In genomic region chr16:32115562-32115961, GRCh38 we compare ENCODE assay signal across 8 cellular contexts.
DNase-seq lines count a peak whose midpoint lies in the region; ATAC-seq, FAIRE-seq and TF ChIP-seq lines count a peak whose summit lies in the region.
"Not testable (repeated sequence)": the region's sequence is repeated elsewhere in the genome, so short reads cannot be mapped to it uniquely, and the experiment has no call there.

No MANE protein-coding gene starts in this region.

- BruUV-seq in K562 (replicated peaks; lab: Mats Ljungman, UMichigan) = not testable (repeated sequence)

- POLR2A ChIA-PET in activated CD4-positive, alpha-beta T cell treated with anti-CD3 and anti-CD28 coated beads, Interleukin-2, amount 10 ng/mL, durations not matched to agents 7 days and 5 days (lab: Charles Lee); K562 (lab: Yijun Ruan, JAX): not testable (repeated sequence)

- H3K4me1 ChIP-seq in ACC112 (ENCODE audit: control insufficient read depth, insufficient read depth, low read length, unreplicated experiment); DND-41 (ENCODE audit: insufficient read depth, low read length); K562 (replicated peaks in 1 of 2; ENCODE audit: control insufficient read depth in 2 of 2, insufficient read depth in 2 of 2, low read length in 2 of 2): not testable (repeated sequence)

- not testable (repeated sequence) for H3K9me1 ChIP-seq in K562 (ENCODE audit: control insufficient read depth, insufficient read depth, low read length)

- not testable (repeated sequence) for H3K27ac Mint-ChIP-seq in activated CD4-positive, alpha-beta T cell treated with anti-CD3 and anti-CD28 coated beads, Interleukin-2, amount 10 ng/mL, durations not matched to agents 7 days and 5 days

- peak overlapping the region; percentile 44 for H3K4me3 Mint-ChIP-seq in activated CD4-positive, alpha-beta T cell treated with anti-CD3 and anti-CD28 coated beads, Interleukin-2, amount 10 ng/mL, durations not matched to agents 7 days and 5 days

- CTCF ChIA-PET in activated CD4-positive, alpha-beta T cell treated with anti-CD3 and anti-CD28 coated beads, Interleukin-2, amount 10 ng/mL, durations not matched to agents 7 days and 5 days (lab: Charles Lee); K562 (lab: Yijun Ruan, JAX; ENCODE audit: low intra/inter-chr PET ratio): not testable (repeated sequence)

- peak; percentile 41 for DNase-seq in DND-41
- peak; percentile 0 for DNase-seq in NB4 (ENCODE audit: low read depth)
- not testable (repeated sequence) for DNase-seq in activated CD4-positive, alpha-beta T cell treated with anti-CD3 and anti-CD28 coated beads, Interleukin-2, amount 10 ng/mL, durations not matched to agents 7 days and 5 days; fibroblast of the aortic adventitia (ENCODE audit: low read depth); kidney epithelial cell (ENCODE audit: low read depth)
- DNase-seq in K562 (ENCODE audit: extremely low read depth in 1 of 4, low spot score in 3 of 4) = peak in 2 of 4 experiments; percentile 0

- not testable (repeated sequence) for H3K79me2 ChIP-seq in ACC112 (ENCODE audit: control insufficient read depth, insufficient read depth, low read length, unreplicated experiment); DND-41 (ENCODE audit: insufficient read depth, low read length); K562 (ENCODE audit: control insufficient read depth, insufficient read depth, low read length)

- intact Hi-C loops in K562 (cut with micrococcal nuclease) = not testable (repeated sequence)

- H4K20me1 ChIP-seq in DND-41 (ENCODE audit: insufficient read depth, low read length); K562 (replicated peaks; ENCODE audit: control insufficient read depth, insufficient read depth, low read length): not testable (repeated sequence)

- not testable (repeated sequence) for TF ChIP-seq CTCF in DND-41 (IDR thresholded peaks at IDR 0.05; ENCODE audit: borderline replicate concordance, extremely low read depth, low read length, poor library complexity, severe bottlenecking); NB4 (IDR thresholded peaks at IDR 0.05; ENCODE audit: low read depth, low read length); K562 (IDR thresholded peaks at IDR 0.05 in 2 of 3, conservative IDR thresholded peaks at IDR 0.05 in 1 of 3; ENCODE audit: insufficient read depth in 2 of 3, low read depth in 1 of 3, low read length in 3 of 3); fibroblast of the aortic adventitia (IDR thresholded peaks at IDR 0.05; ENCODE audit: insufficient read depth, low read length); kidney epithelial cell (IDR thresholded peaks at IDR 0.05; ENCODE audit: insufficient read depth, low read length, poor library complexity, severe bottlenecking)

- H3K9me3 ChIP-seq in DND-41 (ENCODE audit: insufficient read depth, low read length, severe bottlenecking); K562 (replicated peaks; ENCODE audit: control insufficient read depth, insufficient read depth, low read depth, low read length): not testable (repeated sequence)

- not testable (repeated sequence) for TF ChIP-seq RAD21 in K562 (CRISPR knock-in tag; conservative IDR thresholded peaks at IDR 0.05 in 1 of 2, IDR thresholded peaks at IDR 0.05 in 1 of 2)

- not testable (repeated sequence) for H3K9me3 Mint-ChIP-seq in activated CD4-positive, alpha-beta T cell treated with anti-CD3 and anti-CD28 coated beads, Interleukin-2, amount 10 ng/mL, durations not matched to agents 7 days and 5 days

- H3K9ac ChIP-seq in DND-41 (ENCODE audit: low read depth, low read length); K562 (ENCODE audit: insufficient read depth in 1 of 2, low read depth in 2 of 2, low read length in 2 of 2): not testable (repeated sequence)

- H3K27me3 ChIP-seq in ACC112 (ENCODE audit: insufficient read depth, low read length); K562 (ENCODE audit: control insufficient read depth in 2 of 2, insufficient read depth in 2 of 2, low read length in 2 of 2); kidney epithelial cell (ENCODE audit: control insufficient read depth, insufficient read depth, low read length): not testable (repeated sequence)
- H3K27me3 ChIP-seq in DND-41 (ENCODE audit: insufficient read depth, low read length, poor library complexity) = peaks cover 10% of the 10 kb centered on the region

- FAIRE-seq in K562 (lab: Jason Lieb, UNC) = not testable (repeated sequence)

- not testable (repeated sequence) for TF ChIP-seq EP300 in K562 (IDR thresholded peaks at IDR 0.05; ENCODE audit: low read length)

- not testable (repeated sequence) for H3K4me1 Mint-ChIP-seq in activated CD4-positive, alpha-beta T cell treated with anti-CD3 and anti-CD28 coated beads, Interleukin-2, amount 10 ng/mL, durations not matched to agents 7 days and 5 days

- WGBS in K562 (ENCODE audit: insufficient coverage, low coverage, missing lambda C conversion rate) = no CpG with 5 or more reads among the region's 45 CpGs

- not testable (repeated sequence) for TF ChIP-seq POLR2A in NB4 (IDR thresholded peaks at IDR 0.05; ENCODE audit: extremely low read depth, insufficient read length); K562 (conservative IDR thresholded peaks at IDR 0.05)

- not testable (repeated sequence) for H3K27me3 Mint-ChIP-seq in activated CD4-positive, alpha-beta T cell treated with anti-CD3 and anti-CD28 coated beads, Interleukin-2, amount 10 ng/mL, durations not matched to agents 7 days and 5 days

- ATAC-seq in DND-41 (ENCODE audit: insufficient read depth, low read depth); K562: not testable (repeated sequence)

- in situ Hi-C loops in K562 (cut with MboI) = loop anchor here (25.0 kb wide), 1 partner anchor 947 kb away; no protein-coding TSS in a partner anchor

- H3K36me3 ChIP-seq in ACC112 (ENCODE audit: insufficient read depth, low read length); DND-41 (ENCODE audit: insufficient read depth, low read length); K562 (ENCODE audit: control insufficient read depth, insufficient read depth, low read length); kidney epithelial cell (ENCODE audit: control insufficient read depth, insufficient read depth, low read length): not testable (repeated sequence)

- H3K4me3 ChIP-seq in ACC112 (ENCODE audit: low read depth, low read length) (peak overlapping the region; percentile 71), K562 (peak overlapping the region; percentile 37), fibroblast of the aortic adventitia (ENCODE audit: low read depth, low read length) (peak overlapping the region; percentile 28), kidney epithelial cell (ENCODE audit: low read depth, low read length) (peak overlapping the region; percentile 32), skin epidermis (peak overlapping the region; percentile 29 to 50 (median 40))
- not testable (repeated sequence) for H3K4me3 ChIP-seq in DND-41 (ENCODE audit: low read depth in 1 of 2, low read length in 2 of 2); NB4 (ENCODE audit: low read depth, low read length)

- H3K4me2 ChIP-seq in DND-41 (ENCODE audit: insufficient read depth, low read length) = peak overlapping the region; percentile 60
- not testable (repeated sequence) for H3K4me2 ChIP-seq in K562 (ENCODE audit: insufficient read depth, low read length)

- not testable (repeated sequence) for H3K27ac ChIP-seq in ACC112 (ENCODE audit: low read depth, low read length); DND-41 (ENCODE audit: low read length); K562 (ENCODE audit: extremely low read depth, low read depth, low read length); skin epidermis

- H2AFZ ChIP-seq in ACC112 (ENCODE audit: low read length, unreplicated experiment); DND-41 (ENCODE audit: low read depth, low read length); K562 (ENCODE audit: low read depth, low read length): not testable (repeated sequence)

- H3K36me3 Mint-ChIP-seq in activated CD4-positive, alpha-beta T cell treated with anti-CD3 and anti-CD28 coated beads, Interleukin-2, amount 10 ng/mL, durations not matched to agents 7 days and 5 days (ENCODE audit: low read depth) = not testable (repeated sequence)
